In the genomic region with DNA sequence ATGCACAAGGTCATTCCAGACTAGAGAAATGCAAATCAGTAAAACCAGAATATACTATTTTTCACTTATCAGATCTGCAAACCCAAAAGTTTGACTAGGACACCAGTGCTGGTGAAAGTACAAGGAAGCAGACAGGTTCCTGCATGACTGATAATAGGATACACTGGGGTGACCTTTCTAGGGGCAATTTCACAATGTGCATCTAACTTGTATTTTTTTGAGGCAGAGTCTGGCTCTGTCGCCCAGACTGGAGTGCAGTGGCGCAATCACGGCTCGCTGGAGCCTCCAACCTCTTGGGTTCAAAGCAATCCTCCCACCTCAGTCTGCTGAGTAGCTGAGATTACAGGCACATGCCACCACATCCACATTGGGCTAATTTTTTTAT, we compare ENCODE assay signal across 12 cellular contexts. TPM values are rescaled to one million over a fixed set of nuclear protein-coding genes. Genes with fewer than 3 reads are reported as not detected.
DNase-seq lines count a peak whose midpoint lies in the region; ATAC-seq and TF ChIP-seq lines count a peak whose summit lies in the region.
"Had no signal": no experiment of that assay in that cellular context is flagged by ENCODE, and none has a peak within 500 bp of the region (broad histone marks: within the 10 kb centered on the region; RNA-seq: fewer than 3 reads in every experiment).

No MANE protein-coding gene starts in this region.

- intact Hi-C loops in Caco-2 (cut with micrococcal nuclease; ENCODE audit: unreplicated experiment), result loop anchor here (1.0 to 5.0 kb wide), 10 partner anchors 13 to 505 kb away; a partner anchor contains a TSS
- intact Hi-C loops in IMR-90 (cut with micrococcal nuclease), result no loop called here

- H2BK12ac ChIP-seq in mesenchymal stem cell (ENCODE audit: low read length in 2 of 2), result no peak overlapping the region

- in situ Hi-C loops in IMR-90 (cut with MboI; ENCODE audit: low sequenced_read_pairs), result no loop called here

- dilution Hi-C loops in IMR-90 (cut with HindIII; ENCODE audit: low sequenced_read_pairs, unreplicated experiment), result no loop called here

- H3K27me3 Mint-ChIP-seq in Caco-2 (ENCODE audit: insufficient read depth, unreplicated experiment), result no peaks in the 10 kb centered on the region

- H3K9me1 ChIP-seq in IMR-90 (ENCODE audit: insufficient read depth, low read length), result peaks cover 3% of the 10 kb centered on the region; the same call in 1 of the 2 replicates

- no peak for TF ChIP-seq RAD21 in IMR-90 (IDR thresholded peaks at IDR 0.05; ENCODE audit: low read length)

- peak overlapping the region; percentile 34; the same call in 1 of the 2 replicates for H3K4me2 ChIP-seq in IMR-90 (ENCODE audit: low read depth, low read length)
- H3K4me2 ChIP-seq in mesenchymal stem cell (ENCODE audit: low read length, poor library complexity, severe bottlenecking), result no peak overlapping the region

- H2BK15ac ChIP-seq in IMR-90 (ENCODE audit: low read depth, low read length) (no peak overlapping the region), mesenchymal stem cell (ENCODE audit: low read depth, poor library complexity, severe bottlenecking) (no peak overlapping the region)

- 60% methylated on average over 1 of the region's 4 CpGs; no CpG with 5 or more reads in 1 of the 2 experiments for WGBS in IMR-90 (ENCODE audit: extremely low coverage in 2 of 2, insufficient read length in 1 of 2), 2 experiments
- 68% methylated on average over 4 of the region's 4 CpGs for WGBS in mesenchymal stem cell

- peak overlapping the region; percentile 41; the same call in 1 of the 2 replicates for H3K14ac ChIP-seq in IMR-90 (replicated peaks; ENCODE audit: low read depth, low read length)
- no peak overlapping the region for H3K14ac ChIP-seq in mesenchymal stem cell (ENCODE audit: low read length in 2 of 2)

- peaks cover 54% of the 10 kb centered on the region for H3K4me1 Mint-ChIP-seq in Caco-2 (ENCODE audit: low read depth, unreplicated experiment)
- H3K4me1 Mint-ChIP-seq: neural crest cell had no signal

- H3K9ac ChIP-seq in IMR-90 (ENCODE audit: low read depth, low read length) (no peak overlapping the region), adipocyte (ENCODE audit: low read length) (no peak overlapping the region), mesenchymal stem cell (ENCODE audit: low read length) (no peak overlapping the region)

- H3K4me3 ChIP-seq in Caco-2 (ENCODE audit: low read depth, low read length) (no peak overlapping the region), IMR-90 (ENCODE audit: insufficient read depth, low read depth, low read length) (no peak overlapping the region), adipocyte (ENCODE audit: low read length) (no peak overlapping the region), mesenchymal stem cell (ENCODE audit: insufficient read depth in 1 of 2, low read depth in 1 of 2, low read length in 2 of 2) (no peak overlapping the region)

- H3K27ac ChIP-seq in IMR-90 (ENCODE audit: insufficient read depth, low read length) (peak overlapping the region; percentile 34; the same call in 1 of the 2 replicates), mesenchymal stem cell (ENCODE audit: low read length, poor library complexity, severe bottlenecking) (peak overlapping the region; percentile 18)

- H2AK5ac ChIP-seq in IMR-90 (ENCODE audit: low read depth, low read length), result peak overlapping the region; percentile 7; the same call in 1 of the 2 replicates
- H2AK5ac ChIP-seq in mesenchymal stem cell (ENCODE audit: low read length, severe bottlenecking), result no peak overlapping the region

- H2AFZ ChIP-seq in IMR-90 (replicated peaks; ENCODE audit: low read length, poor library complexity) (no peak overlapping the region), mesenchymal stem cell (ENCODE audit: low read depth, low read length) (no peak overlapping the region)

- peaks cover 88% of the 10 kb centered on the region for H3K36me3 Mint-ChIP-seq in Caco-2 (ENCODE audit: insufficient read depth, unreplicated experiment)

- no peak overlapping the region for H3K56ac ChIP-seq in IMR-90 (ENCODE audit: extremely low read depth, insufficient read depth, low read length)

- TF ChIP-seq POLR2A in IMR-90 (IDR thresholded peaks at IDR 0.05; ENCODE audit: low read depth, low read length), result no peak

- H4K91ac ChIP-seq in IMR-90 (ENCODE audit: insufficient read depth, low read depth, low read length) (peak overlapping the region; percentile 43; the same call in 1 of the 2 replicates), mesenchymal stem cell (ENCODE audit: low read length) (no peak overlapping the region)

- peak overlapping the region; percentile 18 for H2BK5ac ChIP-seq in IMR-90 (ENCODE audit: low read depth, low read length, poor library complexity, severe bottlenecking)
- H2BK5ac ChIP-seq in mesenchymal stem cell (ENCODE audit: low read depth, low read length, poor library complexity, severe bottlenecking), result no peak overlapping the region

- H3K79me1 ChIP-seq in IMR-90 (ENCODE audit: low read depth in 1 of 2, low read length in 2 of 2), result peaks cover 30 to 72% of the 10 kb centered on the region in 2 experiments
- peaks cover 19% of the 10 kb centered on the region for H3K79me1 ChIP-seq in mesenchymal stem cell (replicated peaks; ENCODE audit: low read length, poor library complexity, severe bottlenecking)

- H3K23ac ChIP-seq in IMR-90 (ENCODE audit: low read depth, low read length) (peak overlapping the region; percentile 1; the same call in 1 of the 2 replicates), mesenchymal stem cell (ENCODE audit: low read length in 2 of 2) (no peak overlapping the region)

- H3K4ac ChIP-seq in IMR-90 (ENCODE audit: low read depth, low read length) (peak overlapping the region; percentile 17), mesenchymal stem cell (ENCODE audit: low read depth in 1 of 2, low read length in 2 of 2) (no peak overlapping the region)

- TF ChIP-seq CTCF in Caco-2 (IDR thresholded peaks at IDR 0.05; ENCODE audit: insufficient read depth in 1 of 2, low read depth in 1 of 2, low read length in 1 of 2, severe bottlenecking in 1 of 2, unreplicated experiment in 1 of 2), result no peak
- no peak for TF ChIP-seq CTCF in IMR-90 (conservative IDR thresholded peaks at IDR 0.05; ENCODE audit: low read depth, low read length)

- ATAC-seq in IMR-90 (ENCODE audit: low read depth) (peak; percentile 16), HG03432 (IDR thresholded peaks at IDR 0.05; ENCODE audit: unreplicated experiment) (no peak)

- H4K5ac ChIP-seq in IMR-90 (ENCODE audit: low read depth, low read length), result no peak overlapping the region

- CTCF ChIA-PET in Caco-2 (lab: Charles Lee), result interaction anchor here (0.6 to 2.0 kb wide), 5 partner anchors 11 to 60 kb away, joined by 7 to 19 read pairs (median 12); a partner anchor contains a TSS
- CTCF ChIA-PET in IMR-90 (lab: Yijun Ruan, JAX), result interaction anchor here (1.0 kb wide), 1 partner anchor 58 kb away, joined by 6 read pairs; a partner anchor contains a TSS

- H3K18ac ChIP-seq in IMR-90 (ENCODE audit: low read depth, low read length) (peak overlapping the region; percentile 29; the same call in 1 of the 2 replicates), mesenchymal stem cell (ENCODE audit: low read depth in 1 of 2, low read length in 2 of 2) (peak overlapping the region in 1 of 2 experiments; percentile 43)

- DNase-seq in Caco-2 (peak; percentile 95 to 96), IMR-90 (no peak), adipocyte (ENCODE audit: low read depth) (peak; percentile 15), mesenchymal stem cell (peak; percentile 66), HUDEP-2 (lab: John Stamatoyannopoulos, UW; ENCODE audit: unreplicated experiment in 76 of 76) (no peak), DMS79 treated with DMSO at 0.1 percent for 48 hours (lab: John Stamatoyannopoulos, UW) (no peak), HK-2 (ENCODE audit: unreplicated experiment) (no peak)
- DNase-seq: NCI-H187; stimulated activated CD4-positive, alpha-beta T cell treated with anti-CD3 and anti-CD28 coated beads, Interleukin-12 subunit alpha, Interleukin-12 subunit beta, amount 100 ng/mL, for 4 hours; stimulated activated CD8-positive, alpha-beta memory T cell treated with anti-CD3 and anti-CD28 coated beads, Interleukin-4, amount 100 ng/mL, for 48 hours had no signal

- BruUV-seq in Caco-2 (replicated peaks; lab: Mats Ljungman, UMichigan) (no TSS peak), IMR-90 (replicated peaks; lab: Mats Ljungman, UMichigan) (no TSS peak)

- H3K4me1 ChIP-seq in Caco-2 (peaks cover 51% of the 10 kb centered on the region), IMR-90 (ENCODE audit: control insufficient read depth, insufficient read depth, low read length) (peaks cover 11% of the 10 kb centered on the region), adipocyte (ENCODE audit: control insufficient read depth, insufficient read depth, low read length) (peaks cover 27% of the 10 kb centered on the region), mesenchymal stem cell (ENCODE audit: control insufficient read depth, insufficient read depth, low read depth, low read length) (peaks cover 8% of the 10 kb centered on the region)

- H3K27ac Mint-ChIP-seq in Caco-2 (ENCODE audit: unreplicated experiment), result peak overlapping the region; percentile 88

- no peak overlapping the region for H2AK9ac ChIP-seq in IMR-90 (replicated peaks; ENCODE audit: low read depth, low read length, poor library complexity)

- H3K4me3 Mint-ChIP-seq in Caco-2 (ENCODE audit: unreplicated experiment), result peak overlapping the region; percentile 20
- H3K4me3 Mint-ChIP-seq: neural crest cell had no signal

- no peaks in the 10 kb centered on the region for H3K9me3 Mint-ChIP-seq in Caco-2 (ENCODE audit: unreplicated experiment)
- H3K9me3 Mint-ChIP-seq: neural crest cell had no signal

- peak overlapping the region in 1 of 2 experiments; percentile 28; a peak in 1 of 4 replicates for H4K8ac ChIP-seq in IMR-90 (ENCODE audit: low read depth in 2 of 2, low read length in 2 of 2)
- H4K8ac ChIP-seq in mesenchymal stem cell (ENCODE audit: low read length), result no peak overlapping the region

- H3K27me3 ChIP-seq in Caco-2 (replicated peaks; ENCODE audit: control insufficient read depth, insufficient read depth, low read length) (no peaks in the 10 kb centered on the region), IMR-90 (ENCODE audit: control insufficient read depth, insufficient read depth, low read length) (no peaks in the 10 kb centered on the region), adipocyte (replicated peaks; ENCODE audit: control insufficient read depth, insufficient read depth, low read length) (no peaks in the 10 kb centered on the region), mesenchymal stem cell (ENCODE audit: control insufficient read depth in 1 of 2, insufficient read depth in 1 of 2, low read length in 2 of 2) (no peaks in the 10 kb centered on the region)

- no peaks in the 10 kb centered on the region; the same call in 1 of the 2 replicates for H3K36me3 ChIP-seq in Caco-2 (ENCODE audit: control insufficient read depth, insufficient read depth, low read length)
- H3K36me3 ChIP-seq in IMR-90 (ENCODE audit: control insufficient read depth, insufficient read depth, low read length), result peaks cover 2% of the 10 kb centered on the region; the same call in 1 of the 2 replicates
- peaks cover 1% of the 10 kb centered on the region for H3K36me3 ChIP-seq in adipocyte (ENCODE audit: control insufficient read depth, insufficient read depth, low read length, severe bottlenecking)
- H3K36me3 ChIP-seq in mesenchymal stem cell (ENCODE audit: control insufficient read depth in 1 of 2, insufficient read depth in 2 of 2, low read depth in 1 of 2, low read length in 2 of 2), result peaks cover 2 to 3% of the 10 kb centered on the region in 2 experiments

- H4K20me1 ChIP-seq in IMR-90 (ENCODE audit: insufficient read depth, low read length), result peaks cover 3% of the 10 kb centered on the region; the same call in 1 of the 2 replicates

- peak overlapping the region; percentile 22 for H2BK120ac ChIP-seq in IMR-90 (ENCODE audit: low read depth, low read length)
- no peak overlapping the region for H2BK120ac ChIP-seq in mesenchymal stem cell (ENCODE audit: low read depth, low read length)

- peaks cover 5% of the 10 kb centered on the region; the same call in 1 of the 2 replicates for H3K9me3 ChIP-seq in Caco-2
- no peaks in the 10 kb centered on the region for H3K9me3 ChIP-seq in IMR-90 (ENCODE audit: control insufficient read depth, insufficient read depth, low read length)
- H3K9me3 ChIP-seq in adipocyte (ENCODE audit: control insufficient read depth, low read length), result no peaks in the 10 kb centered on the region
- H3K9me3 ChIP-seq in mesenchymal stem cell (ENCODE audit: control insufficient read depth, low read length), result no peaks in the 10 kb centered on the region

- POLR2A ChIA-PET in Caco-2 (lab: Charles Lee) (interaction anchor here (0.6 to 2.4 kb wide), 6 partner anchors 11 to 161 kb away, joined by 3 to 19 read pairs (median 6); a partner anchor contains a TSS), IMR-90 (lab: Charles Lee; ENCODE audit: unreplicated experiment) (no interaction called here)

- peak overlapping the region; percentile 63; the same call in 1 of the 2 replicates for H2BK20ac ChIP-seq in IMR-90 (ENCODE audit: low read depth, low read length)

RNA-seq across cellular contexts. Expression of a gene that starts 11.4 kb away (rescaled TPM):
- total RNA-seq in Caco-2 (2022), result 142 and 160 TPM in 2 replicates
- 46.9 and 51.8 TPM in 2 replicates for total RNA-seq in IMR-90 (2012; rRNA removed)
- polyA plus RNA-seq in IMR-90 (2012; rRNA removed), result 62.0 and 67.5 TPM in 2 replicates
- polyA plus RNA-seq in IMR-90 (2012; cell fraction: cytosol; rRNA removed), result 34.0 and 43.2 TPM in 2 replicates
- polyA plus RNA-seq in IMR-90 (2012; cell fraction: nucleus; rRNA removed; ENCODE audit: low replicate concordance), result 18.7 and 36.6 TPM in 2 replicates
- polyA plus RNA-seq in mesenchymal stem cell (2013, experiment 1 of 2), result 75.5 TPM
- polyA plus RNA-seq in mesenchymal stem cell (2013, experiment 2 of 2), result 79.7 TPM

RNA-seq across cellular contexts. Expression of a gene that starts 30.3 kb away (rescaled TPM):
- total RNA-seq in Caco-2 (2022) (95.5 and 105 TPM in 2 replicates), IMR-90 (2012; rRNA removed) (1.3 and 1.4 TPM in 2 replicates)
- 1.9 TPM in 2 replicates for polyA plus RNA-seq in IMR-90 (2012; rRNA removed)
- 0.76 and 1.1 TPM in 2 replicates for polyA plus RNA-seq in IMR-90 (2012; cell fraction: cytosol; rRNA removed)
- 7.0 and 8.4 TPM in 2 replicates for polyA plus RNA-seq in IMR-90 (2012; cell fraction: nucleus; rRNA removed; ENCODE audit: low replicate concordance)
- 3.1 TPM for polyA plus RNA-seq in mesenchymal stem cell (2013, experiment 1 of 2)
- 2.9 TPM for polyA plus RNA-seq in mesenchymal stem cell (2013, experiment 2 of 2)

RNA-seq across cellular contexts. Expression of a gene that starts 58.1 kb away (rescaled TPM):
- total RNA-seq in Caco-2 (2022) (not detected in 2 replicates), IMR-90 (2012; rRNA removed) (not detected in 2 replicates)
- 0.10 TPM in 1 of 2 replicates, not detected in the other for polyA plus RNA-seq in IMR-90 (2012; rRNA removed)
- polyA plus RNA-seq in IMR-90 (2012; cell fraction: cytosol; rRNA removed), result not detected in 2 replicates
- 0.05 and 0.06 TPM in 2 replicates for polyA plus RNA-seq in IMR-90 (2012; cell fraction: nucleus; rRNA removed; ENCODE audit: low replicate concordance)
- not detected for polyA plus RNA-seq in mesenchymal stem cell (2013, experiment 1 of 2)
- not detected for polyA plus RNA-seq in mesenchymal stem cell (2013, experiment 2 of 2)

Comparison
In these comparisons a context has a peak if more than half of its experiments do, and no peak if none do; other contexts are left out.
1. DNase-seq: peak in Caco-2 (2 of 2), adipocyte (single experiment) and mesenchymal stem cell (single experiment); none in IMR-90 (single experiment), HUDEP-2 (0 of 76), DMS79 treated with DMSO at 0.1 percent for 48 hours (single experiment) and HK-2 (single experiment).
2. RNA of a gene that starts 30.3 kb away (total RNA-seq): 95.5 to 105 TPM in Caco-2; 1.3 to 1.4 TPM in IMR-90; every median in the first group is over 10 times any median in the second.